Comparison of ENCODE assay signal across 1 cellular context in genomic region chr19:2327773-2328400, GRCh38.
TF ChIP-seq lines count a peak whose summit lies in the region.

No MANE protein-coding gene starts in this region.

TF ChIP-seq in K562, 482 proteins besides CTCF, POLR2A, EP300 and RAD21 (continued from another document and continues in another):
- no peak for TF ChIP-seq ZNF518B (CRISPR knock-in tag; IDR thresholded peaks at IDR 0.05)
- no peak for TF ChIP-seq PHB2 (IDR thresholded peaks at IDR 0.05; ENCODE audit: low read depth)
- no peak for TF ChIP-seq NFIX (CRISPR knock-in tag; IDR thresholded peaks at IDR 0.05; ENCODE audit: low read depth)
- 0 out of 2 replicates have a peak, but pooled peaks have one; percentile 14 for TF ChIP-seq FOXP4 (CRISPR knock-in tag; IDR thresholded peaks at IDR 0.05; ENCODE audit: borderline replicate concordance)
- 0 out of 2 replicates have a peak, but pooled peaks have one; percentile 5 for TF ChIP-seq SPI1 (IDR thresholded peaks at IDR 0.05; ENCODE audit: borderline replicate concordance, low read depth, low read length)
- no peak for TF ChIP-seq SAP30 (IDR thresholded peaks at IDR 0.05; ENCODE audit: borderline replicate concordance, insufficient read depth, low read depth, low read length, poor library complexity, severe bottlenecking)
- no peak for TF ChIP-seq BHLHE40 (IDR thresholded peaks at IDR 0.05; ENCODE audit: low read length)
- no peak for TF ChIP-seq NRF1 (conservative IDR thresholded peaks at IDR 0.05 in 1 of 2, IDR thresholded peaks at IDR 0.05 in 1 of 2)
- no peak for TF ChIP-seq CBFA2T2 (conservative IDR thresholded peaks at IDR 0.05)
- 0 out of 2 replicates have a peak, but pooled peaks have one; percentile 14 for TF ChIP-seq CEBPG (CRISPR knock-in tag; IDR thresholded peaks at IDR 0.05)
- TF ChIP-seq CEBPG (tag; conservative IDR thresholded peaks at IDR 0.05 in 1 of 2, IDR thresholded peaks at IDR 0.05 in 1 of 2) = no peak
- TF ChIP-seq SMARCC2 (IDR thresholded peaks at IDR 0.05; ENCODE audit: low read depth) = no peak
- no peak for TF ChIP-seq FOXA1 (IDR thresholded peaks at IDR 0.05; ENCODE audit: borderline replicate concordance)
- no peak for TF ChIP-seq NONO (IDR thresholded peaks at IDR 0.05; ENCODE audit: low read depth in 2 of 2, low read length in 1 of 2)
- peak; percentile 64; the same call in 1 of the 2 replicates for TF ChIP-seq ZBTB40 (IDR thresholded peaks at IDR 0.05)
- no peak for TF ChIP-seq ZBTB40 (CRISPR knock-in tag; IDR thresholded peaks at IDR 0.05)
- no peak for TF ChIP-seq ZNF583 (CRISPR knock-in tag; IDR thresholded peaks at IDR 0.05)
- TF ChIP-seq HOMEZ (CRISPR knock-in tag; IDR thresholded peaks at IDR 0.05) = no peak
- TF ChIP-seq TRIM28 (IDR thresholded peaks at IDR 0.05) = no peak
- TF ChIP-seq ZNF12 (CRISPR knock-in tag; IDR thresholded peaks at IDR 0.05) = no peak
- TF ChIP-seq HNRNPH1 (optimal IDR thresholded peaks at IDR 0.05; ENCODE audit: low read depth, low read length) = no peak
- TF ChIP-seq NFXL1 (CRISPR knock-in tag; IDR thresholded peaks at IDR 0.05) = no peak
- TF ChIP-seq STAG1 (CRISPR knock-in tag; IDR thresholded peaks at IDR 0.05; ENCODE audit: borderline replicate concordance) = no peak
- TF ChIP-seq RBM15 (IDR thresholded peaks at IDR 0.05; ENCODE audit: insufficient read depth, low read length) = no peak
- no peak for TF ChIP-seq PHTF2 (CRISPR knock-in tag; IDR thresholded peaks at IDR 0.05)
- TF ChIP-seq ZNF175 (CRISPR knock-in tag; IDR thresholded peaks at IDR 0.05; ENCODE audit: low read depth) = no peak
- TF ChIP-seq HIVEP1 (CRISPR knock-in tag; IDR thresholded peaks at IDR 0.05) = no peak
- no peak for TF ChIP-seq IRF2 (CRISPR knock-in tag; IDR thresholded peaks at IDR 0.05)
- no peak for TF ChIP-seq ZNF589 (CRISPR knock-in tag; IDR thresholded peaks at IDR 0.05; ENCODE audit: low read depth)
- no peak for TF ChIP-seq ETS1 (conservative IDR thresholded peaks at IDR 0.05; ENCODE audit: control insufficient read depth, low read depth, low read length)
- no peak for TF ChIP-seq NFATC3 (IDR thresholded peaks at IDR 0.05)
- TF ChIP-seq NR1H2 (CRISPR knock-in tag; IDR thresholded peaks at IDR 0.05) = no peak
- TF ChIP-seq ASH1L (IDR thresholded peaks at IDR 0.05; ENCODE audit: borderline replicate concordance, low read depth, partially characterized antibody) = no peak
- TF ChIP-seq BRD4 (IDR thresholded peaks at IDR 0.05) = no peak
- TF ChIP-seq ZNF511 (CRISPR knock-in tag; IDR thresholded peaks at IDR 0.05) = no peak
- TF ChIP-seq RAD51 (IDR thresholded peaks at IDR 0.05; ENCODE audit: borderline replicate concordance, low read depth) = no peak
- no peak for TF ChIP-seq CCAR2 (IDR thresholded peaks at IDR 0.05; ENCODE audit: low read depth, low read length)
- no peak for TF ChIP-seq JUND (IDR thresholded peaks at IDR 0.05; ENCODE audit: borderline replicate concordance, low read depth, low read length)
- TF ChIP-seq JUND (tag; IDR thresholded peaks at IDR 0.05; ENCODE audit: borderline replicate concordance, low read depth, low read length) = no peak
- no peak for TF ChIP-seq ZNF232 (CRISPR knock-in tag; IDR thresholded peaks at IDR 0.05)
- no peak for TF ChIP-seq ZNF354B (CRISPR knock-in tag; IDR thresholded peaks at IDR 0.05)
- no peak for TF ChIP-seq PPARD (CRISPR knock-in tag; IDR thresholded peaks at IDR 0.05)
- peak; percentile 34; the same call in 1 of the 2 replicates for TF ChIP-seq POLR2AphosphoS5 (IDR thresholded peaks at IDR 0.05; ENCODE audit: control insufficient read depth, insufficient read depth, low read depth, low read length)
- no peak for TF ChIP-seq L3MBTL2 (IDR thresholded peaks at IDR 0.05)
- TF ChIP-seq HMG20B (CRISPR knock-in tag; IDR thresholded peaks at IDR 0.05) = no peak
- TF ChIP-seq PTBP1 (IDR thresholded peaks at IDR 0.05; ENCODE audit: low read depth, low read length) = no peak
- no peak for TF ChIP-seq CBX5 (IDR thresholded peaks at IDR 0.05; ENCODE audit: borderline replicate concordance, low read depth)
- 0 out of 2 replicates have a peak, but pooled peaks have one; percentile 7 for TF ChIP-seq PML (IDR thresholded peaks at IDR 0.05; ENCODE audit: low read length)
- TF ChIP-seq MITF (IDR thresholded peaks at IDR 0.05) = no peak; the same call in 1 of the 2 replicates
- TF ChIP-seq TAF1 (IDR thresholded peaks at IDR 0.05; ENCODE audit: control insufficient read depth, extremely low read depth, insufficient read depth, low read length, severe bottlenecking) = peak; percentile 25
